Comparison of ENCODE assay signal across 12 cellular contexts in the genomic region with DNA sequence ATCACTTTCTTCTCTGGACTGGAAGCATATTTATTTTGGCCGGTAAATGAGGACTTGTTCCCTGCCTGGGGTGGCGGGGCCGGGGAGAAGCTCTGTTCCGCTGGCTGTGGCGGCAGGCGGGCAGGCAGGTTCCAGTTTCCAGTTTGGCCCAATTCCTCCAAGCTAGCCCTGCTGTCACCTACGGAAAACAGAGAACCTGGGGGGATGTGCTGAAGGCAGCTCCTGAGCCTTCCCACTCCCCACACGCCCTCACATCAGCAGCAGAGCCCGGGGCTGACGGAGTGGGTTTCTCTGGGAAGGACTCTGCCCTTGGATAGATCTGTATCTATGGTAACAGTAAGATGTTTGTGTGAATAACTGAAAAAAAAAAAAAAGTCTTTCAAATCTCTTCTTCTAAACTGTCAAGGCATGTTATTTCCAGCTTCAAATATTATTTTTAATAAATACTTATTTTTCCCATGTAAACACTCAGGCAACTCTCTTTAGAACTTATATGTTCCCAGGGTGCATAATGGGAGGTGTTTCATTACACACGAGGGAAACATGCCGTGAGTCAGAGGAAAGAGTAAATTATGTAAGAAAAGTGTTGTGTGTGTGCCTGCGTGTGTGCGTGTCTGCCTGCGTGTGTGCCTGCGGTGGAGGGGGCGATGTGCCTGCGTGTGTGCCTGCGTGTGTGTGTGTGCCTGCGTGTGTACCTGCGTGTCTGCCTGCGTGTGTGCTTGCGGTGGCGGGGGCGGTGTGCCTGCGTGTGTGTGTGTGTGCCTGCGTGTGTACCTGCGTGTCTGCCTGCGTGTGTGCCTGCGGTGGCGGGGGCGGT.
DNase-seq lines count a peak whose midpoint lies in the region; ATAC-seq, FAIRE-seq and TF ChIP-seq lines count a peak whose summit lies in the region.
"Had no signal": no experiment of that assay in that cellular context is flagged by ENCODE, and none has a peak within 500 bp of the region (broad histone marks: within the 10 kb centered on the region; RNA-seq: fewer than 3 reads in every experiment).

No MANE protein-coding gene starts in this region.

- no peaks in the 10 kb centered on the region for H3K79me2 ChIP-seq in fibroblast of lung (ENCODE audit: control insufficient read depth, insufficient read depth, low read length)

- H3K9ac ChIP-seq in fibroblast of lung (ENCODE audit: insufficient read depth, low read length) (peak overlapping the region; percentile 30), kidney (ENCODE audit: low read length in 2 of 2) (no peak overlapping the region)

- no peaks in the 10 kb centered on the region for H3K36me3 Mint-ChIP-seq in WTC11
- H3K36me3 Mint-ChIP-seq in T-helper 2 cell treated with Interferon-gamma antibody and Interleukin-4, amounts not matched to agents 5 μg/mL and 100 μg/mL, for 36 hours (ENCODE audit: low read depth): no peaks in the 10 kb centered on the region
- H3K36me3 Mint-ChIP-seq: CD8-positive, alpha-beta T cell had no signal

- H3K36me3 ChIP-seq in fibroblast of lung (ENCODE audit: control insufficient read depth, insufficient read depth, low read length) (no peaks in the 10 kb centered on the region), prostate gland (no peaks in the 10 kb centered on the region), kidney (ENCODE audit: control insufficient read depth in 1 of 2, insufficient read depth in 2 of 2, low read length in 2 of 2) (no peaks in the 10 kb centered on the region)

- no peak for TF ChIP-seq POLR2A in prostate gland (IDR thresholded peaks at IDR 0.05)

- H2AFZ ChIP-seq in fibroblast of lung (ENCODE audit: low read length): peak overlapping the region; percentile 78

- TF ChIP-seq CTCF in WTC11 (IDR thresholded peaks at IDR 0.05): no peak
- TF ChIP-seq CTCF in fibroblast of lung (conservative IDR thresholded peaks at IDR 0.05 in 1 of 2, IDR thresholded peaks at IDR 0.05 in 1 of 2; ENCODE audit: low read depth in 1 of 2, low read length in 2 of 2): no peak
- no peak for TF ChIP-seq CTCF in prostate gland (IDR thresholded peaks at IDR 0.05)
- no peak for TF ChIP-seq CTCF in kidney (IDR thresholded peaks at IDR 0.05; ENCODE audit: borderline replicate concordance, extremely low read depth, insufficient read depth)

- no peaks in the 10 kb centered on the region for H3K9me3 Mint-ChIP-seq in WTC11
- no peaks in the 10 kb centered on the region for H3K9me3 Mint-ChIP-seq in T-helper 2 cell treated with Interferon-gamma antibody and Interleukin-4, amounts not matched to agents 5 μg/mL and 100 μg/mL, for 36 hours
- H3K9me3 Mint-ChIP-seq: CD8-positive, alpha-beta T cell had no signal

- no peaks in the 10 kb centered on the region for H3K9me3 ChIP-seq in fibroblast of lung (ENCODE audit: control insufficient read depth, insufficient read depth, low read depth, low read length)
- no peaks in the 10 kb centered on the region for H3K9me3 ChIP-seq in prostate gland
- no peaks in the 10 kb centered on the region for H3K9me3 ChIP-seq in kidney (ENCODE audit: control insufficient read depth in 1 of 2, low read length in 2 of 2)

- H4K20me1 ChIP-seq in fibroblast of lung (ENCODE audit: control insufficient read depth, extremely low read depth, insufficient read depth, low read length): no peaks in the 10 kb centered on the region

- peak overlapping the region; percentile 43 for H3K27ac ChIP-seq in fibroblast of lung (ENCODE audit: insufficient read depth, low read length)
- H3K27ac ChIP-seq in prostate gland: peak overlapping the region; percentile 5 to 54
- H3K27ac ChIP-seq in kidney (ENCODE audit: low read depth in 2 of 2, low read length in 2 of 2): no peak overlapping the region

- no peaks in the 10 kb centered on the region; the same call in 1 of the 2 replicates for H3K27me3 Mint-ChIP-seq in WTC11 (ENCODE audit: low read depth)
- H3K27me3 Mint-ChIP-seq in T-helper 2 cell treated with Interferon-gamma antibody and Interleukin-4, amounts not matched to agents 5 μg/mL and 100 μg/mL, for 36 hours (ENCODE audit: low read depth): no peaks in the 10 kb centered on the region

- no peak overlapping the region for H3K4me3 Mint-ChIP-seq in WTC11
- no peak overlapping the region for H3K4me3 Mint-ChIP-seq in T-helper 2 cell treated with Interferon-gamma antibody and Interleukin-4, amounts not matched to agents 5 μg/mL and 100 μg/mL, for 36 hours
- H3K4me3 Mint-ChIP-seq: CD8-positive, alpha-beta T cell had no signal

- ATAC-seq in WTC11: peak; percentile 28; the same call in 1 of the 2 replicates
- ATAC-seq: CD8-positive, alpha-beta T cell had no signal

- intact Hi-C loops in prostate gland (cut with DNase I): loop anchor here (5.0 to 10.0 kb wide), 2 partner anchors 44 to 116 kb away; a partner anchor contains a TSS
- intact Hi-C loops in kidney (cut with DNase I): no loop called here

- H3K4me1 ChIP-seq in fibroblast of lung (ENCODE audit: control insufficient read depth, extremely low read depth, insufficient read depth, low read length) (no peaks in the 10 kb centered on the region), prostate gland (replicated peaks) (no peaks in the 10 kb centered on the region), kidney (ENCODE audit: control insufficient read depth in 1 of 2, insufficient read depth in 1 of 2, low read depth in 1 of 2, low read length in 2 of 2) (no peaks in the 10 kb centered on the region)

- 61% methylated on average over 32 of the region's 32 CpGs for WGBS in prostate gland

- peaks cover 18% of the 10 kb centered on the region for H3K4me1 Mint-ChIP-seq in WTC11
- H3K4me1 Mint-ChIP-seq in T-helper 2 cell treated with Interferon-gamma antibody and Interleukin-4, amounts not matched to agents 5 μg/mL and 100 μg/mL, for 36 hours (ENCODE audit: low read depth): no peaks in the 10 kb centered on the region

- H3K27me3 ChIP-seq in fibroblast of lung (ENCODE audit: control insufficient read depth, insufficient read depth, low read length) (no peaks in the 10 kb centered on the region), prostate gland (replicated peaks; ENCODE audit: insufficient read depth) (no peaks in the 10 kb centered on the region)

- POLR2A ChIA-PET in WTC11 (lab: Charles Lee): interaction anchor here (1.0 kb wide), 1 partner anchor 10 kb away, joined by 3 read pairs; no protein-coding TSS in a partner anchor

- no peak overlapping the region for H3K27ac Mint-ChIP-seq in WTC11
- no peak overlapping the region for H3K27ac Mint-ChIP-seq in T-helper 2 cell treated with Interferon-gamma antibody and Interleukin-4, amounts not matched to agents 5 μg/mL and 100 μg/mL, for 36 hours
- H3K27ac Mint-ChIP-seq: CD8-positive, alpha-beta T cell had no signal

- CTCF ChIA-PET in WTC11 (lab: Charles Lee): interaction anchor here (0.7 to 1.2 kb wide), 3 partner anchors 9 to 47 kb away, joined by 3 to 10 read pairs (median 4); no protein-coding TSS in a partner anchor

- peak overlapping the region; percentile 7 to 49 (median 45) for H3K4me3 ChIP-seq in fibroblast of lung (replicated peaks in 1 of 4; ENCODE audit: control extremely low read depth in 1 of 4, insufficient read depth in 1 of 4, low read depth in 3 of 4, low read length in 4 of 4)
- H3K4me3 ChIP-seq in prostate gland: peak overlapping the region in 1 of 2 donors; percentile 14
- H3K4me3 ChIP-seq in kidney (ENCODE audit: low read length in 2 of 2): no peak overlapping the region

- DNase-seq in Daoy (ENCODE audit: low read depth) (peak; percentile 29), WTC11 (ENCODE audit: low spot score) (no peak), fibroblast of lung (ENCODE audit: low read depth in 2 of 2) (peak; percentile 51 to 70), prostate gland (ENCODE audit: low spot score) (peak; percentile 48), NOMO-1 treated with dmso at 0.1 percent for 144 hours (lab: John Stamatoyannopoulos, UW; ENCODE audit: unreplicated experiment) (no peak), SIG-M5 treated with dmso at 0.1 percent for 504 hours (lab: John Stamatoyannopoulos, UW; ENCODE audit: unreplicated experiment) (no peak), kidney (no peak)
- no peak for DNase-seq in T-helper 2 cell treated with Interferon-gamma antibody and Interleukin-4, amounts not matched to agents 5 μg/mL and 100 μg/mL, for 36 hours (ENCODE audit: low spot score)
- DNase-seq: activated CD8-positive, alpha-beta memory T cell treated with anti-CD3 and anti-CD28 coated beads, Interleukin-2, amount 50 U/mL, for 48 hours; CD8-positive, alpha-beta T cell; NCI-H1436 treated with DMSO at 0.1 percent for 48 hours; stimulated activated naive CD4-positive, alpha-beta T cell had no signal

- FAIRE-seq in kidney (lab: Jason Lieb, UNC): no peak

- H3K4me2 ChIP-seq in fibroblast of lung (ENCODE audit: extremely low read depth, insufficient read depth, low read length): peak overlapping the region; percentile 87

TF ChIP-seq in WTC11, 78 proteins besides CTCF, POLR2A, EP300 and RAD21 (continues in another document):
- TF ChIP-seq, protein P1, sequence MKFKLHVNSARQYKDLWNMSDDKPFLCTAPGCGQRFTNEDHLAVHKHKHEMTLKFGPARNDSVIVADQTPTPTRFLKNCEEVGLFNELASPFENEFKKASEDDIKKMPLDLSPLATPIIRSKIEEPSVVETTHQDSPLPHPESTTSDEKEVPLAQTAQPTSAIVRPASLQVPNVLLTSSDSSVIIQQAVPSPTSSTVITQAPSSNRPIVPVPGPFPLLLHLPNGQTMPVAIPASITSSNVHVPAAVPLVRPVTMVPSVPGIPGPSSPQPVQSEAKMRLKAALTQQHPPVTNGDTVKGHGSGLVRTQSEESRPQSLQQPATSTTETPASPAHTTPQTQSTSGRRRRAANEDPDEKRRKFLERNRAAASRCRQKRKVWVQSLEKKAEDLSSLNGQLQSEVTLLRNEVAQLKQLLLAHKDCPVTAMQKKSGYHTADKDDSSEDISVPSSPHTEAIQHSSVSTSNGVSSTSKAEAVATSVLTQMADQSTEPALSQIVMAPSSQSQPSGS (CRISPR knock-in tag; IDR thresholded peaks at IDR 0.05; ENCODE audit: borderline replicate concordance, low read depth): no peak
- TF ChIP-seq, protein P2, sequence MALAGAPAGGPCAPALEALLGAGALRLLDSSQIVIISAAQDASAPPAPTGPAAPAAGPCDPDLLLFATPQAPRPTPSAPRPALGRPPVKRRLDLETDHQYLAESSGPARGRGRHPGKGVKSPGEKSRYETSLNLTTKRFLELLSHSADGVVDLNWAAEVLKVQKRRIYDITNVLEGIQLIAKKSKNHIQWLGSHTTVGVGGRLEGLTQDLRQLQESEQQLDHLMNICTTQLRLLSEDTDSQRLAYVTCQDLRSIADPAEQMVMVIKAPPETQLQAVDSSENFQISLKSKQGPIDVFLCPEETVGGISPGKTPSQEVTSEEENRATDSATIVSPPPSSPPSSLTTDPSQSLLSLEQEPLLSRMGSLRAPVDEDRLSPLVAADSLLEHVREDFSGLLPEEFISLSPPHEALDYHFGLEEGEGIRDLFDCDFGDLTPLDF (CRISPR knock-in tag; IDR thresholded peaks at IDR 0.05): no peak

Comparison
In these comparisons a context has a peak if more than half of its experiments do, and no peak if none do; other contexts are left out.
1. DNase-seq: peak in Daoy (single experiment), fibroblast of lung (2 of 2) and prostate gland (single experiment); none in WTC11 (single experiment), NOMO-1 treated with dmso at 0.1 percent for 144 hours (single experiment), SIG-M5 treated with dmso at 0.1 percent for 504 hours (single experiment), kidney (single experiment) and T-helper 2 cell treated with Interferon-gamma antibody and Interleukin-4, amounts not matched to agents 5 μg/mL and 100 μg/mL, for 36 hours (single experiment).
2. H3K27ac ChIP-seq: peak in fibroblast of lung (single experiment) and prostate gland (2 of 2); none in kidney (0 of 2).
3. H3K4me3 ChIP-seq: peak in fibroblast of lung (4 of 4); none in kidney (0 of 2).